ENCODE assay signal across 14 cellular contexts in genomic region chr14:69956970-69957369, GRCh38.
"Had no signal": no experiment of that assay in that cellular context is flagged by ENCODE, and none has a peak within 500 bp of the region (broad histone marks: within the 10 kb centered on the region; RNA-seq: fewer than 3 reads in every experiment).

No MANE protein-coding gene starts in this region.

- DNase-seq: activated gamma-delta T cell treated with Interleukin-2 at 50 U/mL for 16 hours; activated T-cell treated with anti-CD3 and anti-CD28 coated beads, Interleukin-2, amount 50 U/mL, for 1 hour; body of pancreas; dermis blood vessel endothelial cell; effector CD8-positive, alpha-beta T cell; foreskin keratinocyte; islet precursor cell; left colon; naive thymus-derived CD4-positive, alpha-beta T cell; spleen; stimulated activated CD4-positive, alpha-beta T cell treated with anti-CD3 and anti-CD28 coated beads, Interleukin-4, amount 100 ng/mL, for 1 hour; stimulated activated naive CD4-positive, alpha-beta T cell; T1000; upper lobe of left lung had no signal
